In genomic region chr13:27012482-27013197, GRCh38 we compare ENCODE assay signal across 12 cellular contexts.
DNase-seq lines count a peak whose midpoint lies in the region; TF ChIP-seq lines count a peak whose summit lies in the region.
"Had no signal": no experiment of that assay in that cellular context is flagged by ENCODE, and none has a peak within 500 bp of the region (broad histone marks: within the 10 kb centered on the region; RNA-seq: fewer than 3 reads in every experiment).

No MANE protein-coding gene starts in this region.

- TF ChIP-seq POLR2A in tibial nerve (IDR thresholded peaks at IDR 0.05): no peak

- 80 to 88% methylated on average over 7 of the region's 7 CpGs for WGBS in tibial nerve, 2 donors

- H3K27ac Mint-ChIP-seq in type B pancreatic cell: no peak overlapping the region
- H3K27ac Mint-ChIP-seq: activated naive CD4-positive, alpha-beta T cell treated with anti-CD3 and anti-CD28 coated beads for 36 hours had no signal

- no peak overlapping the region for H3K27ac ChIP-seq in AG04450 (ENCODE audit: low read depth, low read length)
- no peak overlapping the region for H3K27ac ChIP-seq in tibial nerve
- no peak overlapping the region for H3K27ac ChIP-seq in brain microvascular endothelial cell

- peak; percentile 34 for DNase-seq in AG04450 (ENCODE audit: low read depth, low spot score)
- DNase-seq in HCEC 1CT: peak; percentile 90
- DNase-seq in adipocyte (ENCODE audit: low read depth): peak; percentile 70
- peak; percentile 60 for DNase-seq in hepatic stellate cell (ENCODE audit: low spot score)
- DNase-seq in type B pancreatic cell (ENCODE audit: extremely low spot score, unreplicated experiment): no peak
- DNase-seq in tibial nerve (ENCODE audit: low spot score in 2 of 2): no peak
- DNase-seq in brain microvascular endothelial cell: no peak
- no peak for DNase-seq in stimulated activated CD4-positive, alpha-beta T cell treated with anti-CD3 and anti-CD28 coated beads, Interleukin-12 subunit alpha, Interleukin-12 subunit beta, amount 100 ng/mL, for 4 hours
- DNase-seq: activated CD4-positive, alpha-beta T cell treated with anti-CD3 and anti-CD28 coated beads for 1 hour; activated naive CD4-positive, alpha-beta T cell treated with anti-CD3 and anti-CD28 coated beads for 36 hours; kidney; Right ventricle myocardium superior had no signal

- CTCF ChIA-PET in AG04450 (lab: Charles Lee): no interaction called here

- no peak overlapping the region for H3K4me3 Mint-ChIP-seq in type B pancreatic cell
- H3K4me3 Mint-ChIP-seq: activated naive CD4-positive, alpha-beta T cell treated with anti-CD3 and anti-CD28 coated beads for 36 hours had no signal

- no peaks in the 10 kb centered on the region for H3K9me3 Mint-ChIP-seq in type B pancreatic cell
- H3K9me3 Mint-ChIP-seq: activated naive CD4-positive, alpha-beta T cell treated with anti-CD3 and anti-CD28 coated beads for 36 hours had no signal

- in situ Hi-C loops in brain microvascular endothelial cell (cut with HindIII; ENCODE audit: low pct_ligation_motif_present, low sequenced_read_pairs): no loop called here

- H3K4me3 ChIP-seq in AG04450 (ENCODE audit: low read depth, low read length) (no peak overlapping the region), adipocyte (ENCODE audit: low read length) (no peak overlapping the region), tibial nerve (no peak overlapping the region), brain microvascular endothelial cell (ENCODE audit: low read depth, low read length) (no peak overlapping the region)

- H3K9me3 ChIP-seq in AG04450 (ENCODE audit: control insufficient read depth, insufficient read depth, low read length) (peaks cover 3% of the 10 kb centered on the region; the same call in 1 of the 2 replicates), adipocyte (ENCODE audit: control insufficient read depth, low read length) (no peaks in the 10 kb centered on the region), tibial nerve (no peaks in the 10 kb centered on the region)

- TF ChIP-seq CTCF in AG04450 (IDR thresholded peaks at IDR 0.05; ENCODE audit: low read depth, low read length): no peak
- TF ChIP-seq CTCF in type B pancreatic cell (conservative IDR thresholded peaks at IDR 0.05): no peak
- TF ChIP-seq CTCF in tibial nerve (IDR thresholded peaks at IDR 0.05): no peak
- TF ChIP-seq CTCF in brain microvascular endothelial cell (IDR thresholded peaks at IDR 0.05; ENCODE audit: low read depth, low read length, missing control alignments): no peak

- H3K27me3 ChIP-seq in AG04450 (ENCODE audit: control insufficient read depth, insufficient read depth, low read length): no peaks in the 10 kb centered on the region
- H3K27me3 ChIP-seq in adipocyte (replicated peaks; ENCODE audit: control insufficient read depth, insufficient read depth, low read length): no peaks in the 10 kb centered on the region
- H3K27me3 ChIP-seq in tibial nerve: no peaks in the 10 kb centered on the region
- no peaks in the 10 kb centered on the region for H3K27me3 ChIP-seq in brain microvascular endothelial cell (replicated peaks)

- no peak overlapping the region for H3K9ac ChIP-seq in adipocyte (ENCODE audit: low read length)

- no peak for TF ChIP-seq EP300 in tibial nerve (IDR thresholded peaks at IDR 0.05)

- H3K4me1 ChIP-seq in adipocyte (ENCODE audit: control insufficient read depth, insufficient read depth, low read length) (peaks cover 10% of the 10 kb centered on the region), tibial nerve (no peaks in the 10 kb centered on the region)

- H3K27me3 Mint-ChIP-seq in type B pancreatic cell: peaks cover 17% of the 10 kb centered on the region

- H3K4me1 Mint-ChIP-seq in type B pancreatic cell (ENCODE audit: unreplicated experiment): no peaks in the 10 kb centered on the region

- H3K36me3 Mint-ChIP-seq in type B pancreatic cell: no peaks in the 10 kb centered on the region

- H3K36me3 ChIP-seq in adipocyte (ENCODE audit: control insufficient read depth, insufficient read depth, low read length, severe bottlenecking) (no peaks in the 10 kb centered on the region), tibial nerve (no peaks in the 10 kb centered on the region), brain microvascular endothelial cell (replicated peaks) (no peaks in the 10 kb centered on the region)

- POLR2A ChIA-PET in AG04450 (lab: Yijun Ruan, JAX): no interaction called here

Comparison
In these comparisons a context has a peak if more than half of its experiments do, and no peak if none do; other contexts are left out.
1. DNase-seq: peak in AG04450 (single experiment), HCEC 1CT (single experiment), adipocyte (single experiment) and hepatic stellate cell (single experiment); none in type B pancreatic cell (single experiment), tibial nerve (0 of 2), brain microvascular endothelial cell (single experiment) and stimulated activated CD4-positive, alpha-beta T cell treated with anti-CD3 and anti-CD28 coated beads, Interleukin-12 subunit alpha, Interleukin-12 subunit beta, amount 100 ng/mL, for 4 hours (single experiment).